ENCODE assay signal across 30 cellular contexts in the genomic region with DNA sequence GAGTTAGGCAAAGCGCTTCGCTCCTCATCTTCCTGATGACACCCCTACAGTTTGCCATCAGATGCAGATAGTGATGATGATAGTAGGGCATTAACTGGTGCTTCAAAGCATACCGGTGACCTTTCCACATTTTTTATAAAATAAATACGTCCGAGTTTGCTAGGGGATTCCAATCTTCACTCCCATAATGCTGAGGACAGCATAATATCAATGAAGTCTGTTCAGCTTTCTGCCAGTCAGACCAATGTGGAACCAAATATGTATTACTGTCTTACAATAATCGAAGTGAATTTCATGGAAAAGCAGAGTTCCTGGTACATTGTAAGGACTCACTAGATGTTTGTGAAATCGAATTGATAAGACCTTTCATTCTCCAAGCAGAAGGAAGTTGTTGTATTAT.
"Had no signal": no experiment of that assay in that cellular context is flagged by ENCODE, and none has a peak within 500 bp of the region (broad histone marks: within the 10 kb centered on the region; RNA-seq: fewer than 3 reads in every experiment).

No MANE protein-coding gene starts in this region.

- H3K4me1 ChIP-seq: parathyroid adenoma, psoas muscle, spleen, suprapubic skin, testis, tibial artery, upper lobe of right lung, uterus had no signal

- DNase-seq: naive thymus-derived CD8-positive, alpha-beta T cell; nephron progenitor cell; nucleus accumbens; ovary; posterior cingulate gyrus; psoas muscle; right cardiac atrium; spleen; stimulated activated CD4-positive, alpha-beta T cell treated with anti-CD3 and anti-CD28 coated beads, Interleukin-12 subunit alpha, Interleukin-12 subunit beta, amount 100 ng/mL, for 4 hours; stimulated activated CD4-positive, alpha-beta T cell treated with anti-CD3 and anti-CD28 coated beads, Interleukin-1b, Interleukin-23, amount 100 ng/mL, for 48 hours; stimulated activated CD4-positive, alpha-beta T cell treated with anti-CD3 and anti-CD28 coated beads, Interleukin-4, amount 100 ng/mL, for 1 hour; stimulated activated CD4-positive, alpha-beta T cell treated with anti-CD3 and anti-CD28 coated beads, Interleukin-4, amount 100 ng/mL, for 4 hours; stimulated activated CD8-positive, alpha-beta memory T cell treated with anti-CD3 and anti-CD28 coated beads, Interleukin-4, amount 100 ng/mL, for 48 hours; stimulated activated naive CD4-positive, alpha-beta T cell; stimulated activated naive CD8-positive, alpha-beta T cell treated with anti-CD3 and anti-CD28 coated beads, Interleukin-15, amount 100 ng/mL, for 72 hours; stimulated activated naive CD8-positive, alpha-beta T cell treated with anti-CD3 and anti-CD28 coated beads, Interleukin-15, Interleukin-2, amounts not matched to agents 100 U/mL and 50 U/mL, for 24 hours; substantia nigra; testis; tibial artery; transverse colon; upper lobe of right lung; uterus had no signal

- H3K4me2 ChIP-seq: smooth muscle cell had no signal

- H3K27ac ChIP-seq: neutrophil, ovary, parathyroid adenoma, psoas muscle, skin epidermis, spleen, suprapubic skin, testis, tibial artery, transverse colon, upper lobe of right lung, uterus had no signal

- ATAC-seq: naive thymus-derived CD8-positive, alpha-beta T cell; natural killer cell treated with Interleukin-12 subunit alpha and Interleukin-12 subunit beta and Interleukin-15 and Interleukin-18, amount 100 ng/mL, for 72 hours; psoas muscle; sciatic nerve; stimulated activated memory B cell treated with anti-CD40 and anti-IgM and Interleukin-4, amounts not matched to agents 10 μg/mL and 1 μg/mL and 100 μg/mL, for 72 hours; stimulated activated naive CD8-positive, alpha-beta T cell treated with anti-CD3 and anti-CD28 coated beads, Interleukin-15, amount 100 ng/mL, for 72 hours; stimulated activated naive CD8-positive, alpha-beta T cell treated with anti-CD3 and anti-CD28 coated beads, Interleukin-15, Interleukin-2, amounts not matched to agents 100 U/mL and 50 U/mL, for 24 hours; upper lobe of right lung had no signal

- H3K4me3 ChIP-seq: ovary, psoas muscle, skin epidermis, smooth muscle cell, spleen, suprapubic skin, testis, tibial artery, transverse colon, upper lobe of right lung, uterus had no signal

- H2AFZ ChIP-seq: parathyroid adenoma had no signal

- H3K27me3 ChIP-seq: neutrophil, ovary, spleen, suprapubic skin, testis, tibial artery, transverse colon, upper lobe of right lung, uterus had no signal

- H3K79me2 ChIP-seq: parathyroid adenoma had no signal

- H3K36me3 ChIP-seq: neutrophil, ovary, spleen, suprapubic skin, tibial artery, transverse colon, upper lobe of right lung, uterus had no signal

- H3K9ac ChIP-seq: parathyroid adenoma had no signal

- H3K9me3 ChIP-seq: neutrophil, ovary, psoas muscle, spleen, suprapubic skin, testis, tibial artery, transverse colon, upper lobe of right lung, uterus had no signal
